In genomic region chr22:38208549-38209097, GRCh38 we compare ENCODE assay signal across 15 cellular contexts. TPM values are rescaled to one million over a fixed set of nuclear protein-coding genes. Genes with fewer than 3 reads are reported as not detected.
DNase-seq lines count a peak whose midpoint lies in the region; ATAC-seq and TF ChIP-seq lines count a peak whose summit lies in the region.
"Had no signal": no experiment of that assay in that cellular context is flagged by ENCODE, and none has a peak within 500 bp of the region (broad histone marks: within the 10 kb centered on the region; RNA-seq: fewer than 3 reads in every experiment).

No MANE protein-coding gene starts in this region.

- in situ Hi-C loops in G401 (cut with HindIII; ENCODE audit: low sequenced_read_pairs) = no loop called here

- no peaks in the 10 kb centered on the region for H3K36me3 Mint-ChIP-seq in T-helper 17 cell (ENCODE audit: low read depth)
- H3K36me3 Mint-ChIP-seq in stimulated activated effector memory CD8-positive, alpha-beta T cell treated with anti-CD3 and anti-CD28 coated beads, Interleukin-12 subunit alpha, Interleukin-12 subunit beta, amount 100 ng/mL, for 72 hours = peaks cover 91% of the 10 kb centered on the region

- H3K27me3 Mint-ChIP-seq in T-helper 17 cell = no peaks in the 10 kb centered on the region

- H3K4me3 Mint-ChIP-seq in T-helper 17 cell = peak overlapping the region; percentile 25
- no peak overlapping the region for H3K4me3 Mint-ChIP-seq in stimulated activated effector memory CD8-positive, alpha-beta T cell treated with anti-CD3 and anti-CD28 coated beads, Interleukin-12 subunit alpha, Interleukin-12 subunit beta, amount 100 ng/mL, for 72 hours

- peaks cover 23% of the 10 kb centered on the region for H3K4me1 Mint-ChIP-seq in T-helper 17 cell
- H3K4me1 Mint-ChIP-seq in stimulated activated effector memory CD8-positive, alpha-beta T cell treated with anti-CD3 and anti-CD28 coated beads, Interleukin-12 subunit alpha, Interleukin-12 subunit beta, amount 100 ng/mL, for 72 hours = peaks cover 75% of the 10 kb centered on the region

- H3K27me3 ChIP-seq in H7 (ENCODE audit: control insufficient read depth, insufficient read depth, low read length) = peaks cover 5% of the 10 kb centered on the region
- H3K27me3 ChIP-seq: BLaER1 treated with 17β-estradiol and CSF1 and Interleukin-3, amounts not matched to agents 10 nM and 100 nM; MG63; Peyer's patch had no signal

- no peaks in the 10 kb centered on the region for H3K9me3 Mint-ChIP-seq in stimulated activated effector memory CD8-positive, alpha-beta T cell treated with anti-CD3 and anti-CD28 coated beads, Interleukin-12 subunit alpha, Interleukin-12 subunit beta, amount 100 ng/mL, for 72 hours

- DNase-seq in H7 (peak; percentile 26), T-helper 17 cell (no peak), fibroblast of pulmonary artery (ENCODE audit: low read depth) (peak; percentile 12), NCI-H2107 treated with DMSO at 0.1 percent for 48 hours (lab: John Stamatoyannopoulos, UW; ENCODE audit: unreplicated experiment) (no peak), NCI-H1092 (lab: John Stamatoyannopoulos, UW) (no peak), G401 (ENCODE audit: low spot score) (no peak)
- no peak for DNase-seq in stimulated activated effector memory CD8-positive, alpha-beta T cell treated with anti-CD3 and anti-CD28 coated beads, Interleukin-12 subunit alpha, Interleukin-12 subunit beta, amount 100 ng/mL, for 72 hours (ENCODE audit: low spot score in 2 of 2)
- DNase-seq: COR-L47, MG63, NCI-H187 treated with DMSO at 0.1 percent for 48 hours, NCI-H2171 treated with DMSO at 0.1 percent for 48 hours, NCI-H510A, Peyer's patch, SHP77 had no signal

- no peaks in the 10 kb centered on the region for H3K9me3 ChIP-seq in T-helper 17 cell (ENCODE audit: control insufficient read depth, low read length, poor library complexity, severe bottlenecking)
- H3K9me3 ChIP-seq: BLaER1 treated with 17β-estradiol and CSF1 and Interleukin-3, amounts not matched to agents 10 nM and 100 nM; MG63; Peyer's patch had no signal

- H3K4me3 ChIP-seq in H7 (ENCODE audit: insufficient read depth, low read depth, low read length) = no peak overlapping the region
- no peak overlapping the region for H3K4me3 ChIP-seq in fibroblast of pulmonary artery (replicated peaks; ENCODE audit: low read depth, low read length)
- H3K4me3 ChIP-seq: MG63, Peyer's patch had no signal

- ATAC-seq in T-helper 17 cell = no peak
- ATAC-seq in stimulated activated effector memory CD8-positive, alpha-beta T cell treated with anti-CD3 and anti-CD28 coated beads, Interleukin-12 subunit alpha, Interleukin-12 subunit beta, amount 100 ng/mL, for 72 hours = no peak

- TF ChIP-seq CTCF in fibroblast of pulmonary artery (IDR thresholded peaks at IDR 0.05; ENCODE audit: low read length, missing control alignments) = no peak

- H3K36me3 ChIP-seq in H7 (replicated peaks; ENCODE audit: control insufficient read depth, insufficient read depth, low read length) = no peaks in the 10 kb centered on the region
- H3K36me3 ChIP-seq: Peyer's patch had no signal

- no peak overlapping the region for H3K27ac Mint-ChIP-seq in T-helper 17 cell
- H3K27ac Mint-ChIP-seq in stimulated activated effector memory CD8-positive, alpha-beta T cell treated with anti-CD3 and anti-CD28 coated beads, Interleukin-12 subunit alpha, Interleukin-12 subunit beta, amount 100 ng/mL, for 72 hours = peak overlapping the region; percentile 54

RNA-seq across cellular contexts. Expression of gene MAFF, which starts 6.8 kb away (rescaled TPM):
- 2.6 and 5.3 TPM in 2 replicates for total RNA-seq in H7 (2014; rRNA removed; shearing (Covaris generic))
- 10 to 100 TPM; 44.4 to 80.2 TPM for total RNA-seq in T-helper 17 cell
- 10.5 and 11.9 TPM in 2 replicates for total RNA-seq in G401 (2014; rRNA removed; shearing (Covaris generic))

RNA-seq across cellular contexts. Expression of gene PLA2G6, which starts 27.0 kb away (rescaled TPM):
- total RNA-seq in H7 (2014; rRNA removed; shearing (Covaris generic)) = 23.4 and 49.6 TPM in 2 replicates
- 10 to 100 TPM; 72.2 to 91.4 TPM for total RNA-seq in T-helper 17 cell
- total RNA-seq in G401 (2014; rRNA removed; shearing (Covaris generic)) = 11.4 TPM in 2 replicates

Comparison
In these comparisons a context has a peak if more than half of its experiments do, and no peak if none do; other contexts are left out.
1. DNase-seq: peak in H7 (single experiment) and fibroblast of pulmonary artery (single experiment); none in T-helper 17 cell (0 of 3), stimulated activated effector memory CD8-positive, alpha-beta T cell treated with anti-CD3 and anti-CD28 coated beads, Interleukin-12 subunit alpha, Interleukin-12 subunit beta, amount 100 ng/mL, for 72 hours (0 of 2), NCI-H2107 treated with DMSO at 0.1 percent for 48 hours (single experiment), NCI-H1092 (single experiment) and G401 (single experiment).